ENCODE assay signal across 1 cellular context in genomic region chr9:4994166-4994890, GRCh38.
TF ChIP-seq lines count a peak whose summit lies in the region.

No MANE protein-coding gene starts in this region.

TF ChIP-seq in H1, 55 proteins besides CTCF, POLR2A, EP300 and RAD21:
- TF ChIP-seq RNF2 (IDR thresholded peaks at IDR 0.05; ENCODE audit: borderline replicate concordance, low read depth, low read length, missing control alignments, poor library complexity, severe bottlenecking) (no peak), TCF12 (IDR thresholded peaks at IDR 0.05; ENCODE audit: low read depth, low read length) (no peak), TBP (IDR thresholded peaks at IDR 0.05; ENCODE audit: low read depth, low read length) (no peak), SRF (IDR thresholded peaks at IDR 0.05; ENCODE audit: low read depth, low read length) (no peak), KDM4A (IDR thresholded peaks at IDR 0.05; ENCODE audit: low read depth, low read length, severe bottlenecking) (no peak), YY1 (IDR thresholded peaks at IDR 0.05; ENCODE audit: low read depth, low read length) (no peak), CHD2 (IDR thresholded peaks at IDR 0.05; ENCODE audit: low read length) (no peak), SP4 (IDR thresholded peaks at IDR 0.05; ENCODE audit: low read length) (no peak), CBX5 (IDR thresholded peaks at IDR 0.05; ENCODE audit: low read depth, low read length) (no peak), EGR1 (IDR thresholded peaks at IDR 0.05; ENCODE audit: borderline replicate concordance, low read depth, low read length) (no peak), BACH1 (IDR thresholded peaks at IDR 0.05; ENCODE audit: low read length) (no peak), CEBPB (IDR thresholded peaks at IDR 0.05; ENCODE audit: low read depth, low read length) (no peak), POU5F1 (IDR thresholded peaks at IDR 0.05; ENCODE audit: low read depth, low read length) (no peak), KDM5A (IDR thresholded peaks at IDR 0.05; ENCODE audit: low read length) (no peak), CBX8 (IDR thresholded peaks at IDR 0.05; ENCODE audit: borderline replicate concordance, low read depth, low read length) (no peak), SIX5 (IDR thresholded peaks at IDR 0.05; ENCODE audit: low read depth, low read length) (no peak)
TF ChIP-seq in H1: peak in this region for 0.
